In the genomic region with DNA sequence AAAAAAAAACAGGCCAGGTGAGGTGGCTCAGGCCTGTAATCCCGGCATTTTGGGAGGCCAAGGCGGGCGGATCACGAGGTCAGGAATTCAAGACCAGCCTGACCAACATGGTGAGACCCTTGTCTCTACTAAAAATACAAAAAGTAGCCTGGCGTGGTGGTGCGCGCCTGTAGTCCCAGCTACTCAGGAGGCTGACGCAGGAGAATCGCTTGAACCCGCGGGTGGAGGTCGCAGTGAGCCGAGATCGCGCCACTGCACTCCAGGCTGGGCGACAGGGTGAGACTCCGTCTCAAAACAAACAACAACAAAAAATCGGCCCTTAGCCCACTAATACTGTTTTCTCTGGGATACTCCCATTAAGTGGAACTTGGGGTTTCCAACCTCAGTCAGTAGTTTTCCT, we compare ENCODE assay signal across 8 cellular contexts. TPM values are rescaled to one million over a fixed set of nuclear protein-coding genes. Genes with fewer than 3 reads are reported as not detected.
DNase-seq lines count a peak whose midpoint lies in the region; TF ChIP-seq lines count a peak whose summit lies in the region.
"Not testable (repeated sequence)": the region's sequence is repeated elsewhere in the genome, so short reads cannot be mapped to it uniquely, and the experiment has no call there.

No MANE protein-coding gene starts in this region.

- CTCF ChIA-PET in CD4-positive, alpha-beta memory T cell (lab: Charles Lee; ENCODE audit: partially characterized antibody) = interaction anchor here (0.7 to 12.0 kb wide), 4 partner anchors 10 to 703 kb away, joined by 3 to 108 read pairs (median 8); a partner anchor contains a TSS

- peak overlapping the region; percentile 96 for H3K4me2 ChIP-seq in parathyroid adenoma (ENCODE audit: low read length)

- H3K27ac Mint-ChIP-seq in CD4-positive, alpha-beta memory T cell = peak overlapping the region in 3 of 7 donors; percentile 87 to 98 (median 98)

- H3K9me3 Mint-ChIP-seq in CD4-positive, alpha-beta memory T cell = not testable (repeated sequence)

- POLR2A ChIA-PET in CD4-positive, alpha-beta memory T cell (lab: Charles Lee; ENCODE audit: partially characterized antibody) = interaction anchor here (2.1 kb wide), 1 partner anchor 125 kb away, joined by 11 read pairs; a partner anchor contains a TSS

- H3K4me3 ChIP-seq in CD4-positive, alpha-beta memory T cell (ENCODE audit: low read length in 2 of 2) = not testable (repeated sequence)
- H3K4me3 ChIP-seq in Jurkat, Clone E6-1 (ENCODE audit: low read length) = peak overlapping the region; percentile 77
- peak overlapping the region; percentile 60 for H3K4me3 ChIP-seq in WERI-Rb-1 (ENCODE audit: low read depth, low read length)
- H3K4me3 ChIP-seq in astrocyte of the cerebellum (ENCODE audit: low read depth, low read length) = peak overlapping the region; percentile 90
- H3K4me3 ChIP-seq in esophagus squamous epithelium = peak overlapping the region in 3 of 4 donors; percentile 88 to 96 (median 95)
- H3K4me3 ChIP-seq in liver (ENCODE audit: low read depth in 1 of 3, low read length in 3 of 3) = peak overlapping the region; percentile 93 to 99 (median 98)
- peak overlapping the region; percentile 89 for H3K4me3 ChIP-seq in parathyroid adenoma (ENCODE audit: low read depth, low read length)
- peak overlapping the region in 3 of 4 donors; percentile 79 to 99 (median 81) for H3K4me3 ChIP-seq in tibial nerve

- TF ChIP-seq CTCF in WERI-Rb-1 (IDR thresholded peaks at IDR 0.05; ENCODE audit: low read depth, low read length); astrocyte of the cerebellum (IDR thresholded peaks at IDR 0.05; ENCODE audit: low read depth, low read length, missing control alignments); esophagus squamous epithelium (IDR thresholded peaks at IDR 0.05); liver (IDR thresholded peaks at IDR 0.05; ENCODE audit: low read depth, low read length, missing input control); parathyroid adenoma (IDR thresholded peaks at IDR 0.05); tibial nerve (IDR thresholded peaks at IDR 0.05): not testable (repeated sequence)

- 93 to 97% methylated on average over 12 to 18 of the region's 18 CpGs for WGBS in esophagus squamous epithelium, 2 donors
- WGBS in liver = 78% methylated on average over 17 of the region's 18 CpGs
- WGBS in tibial nerve, 2 donors = 85 to 88% methylated on average over 18 of the region's 18 CpGs

- not testable (repeated sequence) for H3K27ac ChIP-seq in CD4-positive, alpha-beta memory T cell (ENCODE audit: low read depth, low read length); WERI-Rb-1; esophagus squamous epithelium; parathyroid adenoma; tibial nerve
- H3K27ac ChIP-seq in liver (ENCODE audit: low read depth in 1 of 2, low read length in 2 of 2) = peak overlapping the region in 1 of 2 donors; percentile 81

- not testable (repeated sequence) for H3K27me3 ChIP-seq in CD4-positive, alpha-beta memory T cell (ENCODE audit: insufficient read depth, low read length); WERI-Rb-1 (ENCODE audit: insufficient read depth, low read depth, severe bottlenecking); esophagus squamous epithelium; liver (ENCODE audit: control insufficient read depth in 4 of 4, insufficient read depth in 4 of 4, low read length in 3 of 4); parathyroid adenoma (ENCODE audit: control insufficient read depth, insufficient read depth, low read length); tibial nerve

- not testable (repeated sequence) for TF ChIP-seq RAD21 in liver (IDR thresholded peaks at IDR 0.05)

- not testable (repeated sequence) for H3K27me3 Mint-ChIP-seq in CD4-positive, alpha-beta memory T cell

- peaks cover 32 to 66% (median 48%) of the 10 kb centered on the region in 4 donors for H3K4me1 Mint-ChIP-seq in CD4-positive, alpha-beta memory T cell

- not testable (repeated sequence) for H3K36me3 ChIP-seq in CD4-positive, alpha-beta memory T cell (ENCODE audit: insufficient read depth, low read length); parathyroid adenoma (ENCODE audit: control insufficient read depth, insufficient read depth, low read length)
- H3K36me3 ChIP-seq in WERI-Rb-1 = peaks cover 41% of the 10 kb centered on the region
- H3K36me3 ChIP-seq in esophagus squamous epithelium = peaks cover 0 to 34% (median 0%) of the 10 kb centered on the region in 3 donors
- peaks cover 1 to 25% (median 15%) of the 10 kb centered on the region in 4 donors for H3K36me3 ChIP-seq in liver (ENCODE audit: control insufficient read depth in 4 of 4, insufficient read depth in 3 of 4, low read depth in 1 of 4, low read length in 3 of 4)
- peaks cover 0 to 22% (median 3%) of the 10 kb centered on the region in 3 donors for H3K36me3 ChIP-seq in tibial nerve

- peaks cover 3 to 24% of the 10 kb centered on the region in 2 donors for H3K36me3 Mint-ChIP-seq in CD4-positive, alpha-beta memory T cell

- H3K79me2 ChIP-seq in parathyroid adenoma = not testable (repeated sequence)

- peaks cover 21% of the 10 kb centered on the region for H3K4me1 ChIP-seq in CD4-positive, alpha-beta memory T cell (ENCODE audit: insufficient read depth, low read length)
- H3K4me1 ChIP-seq in esophagus squamous epithelium (peaks cover 3 to 31% (median 13%) of the 10 kb centered on the region in 3 donors), liver (ENCODE audit: control insufficient read depth in 4 of 4, insufficient read depth in 4 of 4, low read length in 3 of 4) (peaks cover 15 to 26% (median 19%) of the 10 kb centered on the region in 4 donors), tibial nerve (peaks cover 0 to 26% (median 4%) of the 10 kb centered on the region in 4 donors)
- not testable (repeated sequence) for H3K4me1 ChIP-seq in parathyroid adenoma

- H3K9ac ChIP-seq in liver (ENCODE audit: low read depth in 1 of 2, low read length in 2 of 2) = peak overlapping the region; percentile 82 to 94
- H3K9ac ChIP-seq in parathyroid adenoma = not testable (repeated sequence)

- DNase-seq in CD4-positive, alpha-beta memory T cell; Jurkat, Clone E6-1 (ENCODE audit: low read depth, low spot score); WERI-Rb-1; astrocyte of the cerebellum (ENCODE audit: low read depth); esophagus squamous epithelium (lab: John Stamatoyannopoulos, UW); tibial nerve (ENCODE audit: low spot score in 2 of 2): not testable (repeated sequence)

- peak overlapping the region; percentile 96 to 99 (median 98) for H3K4me3 Mint-ChIP-seq in CD4-positive, alpha-beta memory T cell

- intact Hi-C loops in CD4-positive, alpha-beta memory T cell (cut with micrococcal nuclease) = loop anchor here (2.0 to 5.0 kb wide), 2 partner anchors 665 to 1035 kb away; a partner anchor contains a TSS
- intact Hi-C loops in esophagus squamous epithelium (cut with DNase I) = loop anchor here (10.0 kb wide), 1 partner anchor 127 kb away; a partner anchor contains a TSS

- TF ChIP-seq POLR2A in esophagus squamous epithelium (IDR thresholded peaks at IDR 0.05); tibial nerve (IDR thresholded peaks at IDR 0.05): not testable (repeated sequence)

- not testable (repeated sequence) for H3K9me3 ChIP-seq in CD4-positive, alpha-beta memory T cell (ENCODE audit: control insufficient read depth in 1 of 2, low read length in 2 of 2); WERI-Rb-1 (ENCODE audit: severe bottlenecking); esophagus squamous epithelium; liver (ENCODE audit: control insufficient read depth in 4 of 4, low read length in 3 of 4); parathyroid adenoma (ENCODE audit: control insufficient read depth, low read length); tibial nerve

- in situ Hi-C loops in astrocyte of the cerebellum (cut with HindIII; ENCODE audit: low sequenced_read_pairs) = not testable (repeated sequence)

- H2AFZ ChIP-seq in parathyroid adenoma = not testable (repeated sequence)

- not testable (repeated sequence) for TF ChIP-seq EP300 in tibial nerve (IDR thresholded peaks at IDR 0.05)

RNA-seq across cellular contexts. Expression of a gene that starts 1.1 kb away (rescaled TPM):
- 10 to 100 TPM; 35.9 to 39.9 TPM for total RNA-seq in CD4-positive, alpha-beta memory T cell
- polyA plus RNA-seq in CD4-positive, alpha-beta memory T cell = 1 to 10 TPM; 2.3 to 8.4 TPM
- 23.3 TPM for polyA plus RNA-seq in Jurkat, Clone E6-1 (2012; ENCODE audit: insufficient read depth, insufficient read length)
- total RNA-seq in esophagus squamous epithelium = 10 to 100 TPM; 10.9 to 20.6 (median 16.9) TPM
- total RNA-seq in liver = 10 to 100 TPM; 21.8 to 61.1 TPM
- 10 to 100 TPM; 14.7 to 30.3 TPM for polyA plus RNA-seq in liver
- total RNA-seq in tibial nerve = 10 to 100 TPM; 12.3 to 26.2 (median 18.6) TPM

RNA-seq across cellular contexts. Expression of a gene that starts 1.2 kb away (rescaled TPM):
- total RNA-seq in CD4-positive, alpha-beta memory T cell = 1 to 10 TPM; 5.0 to 5.2 TPM
- polyA plus RNA-seq in CD4-positive, alpha-beta memory T cell = 1 to 10 TPM; 2.0 to 2.1 TPM
- polyA plus RNA-seq in Jurkat, Clone E6-1 (2012; ENCODE audit: insufficient read depth, insufficient read length) = 4.4 TPM
- total RNA-seq in esophagus squamous epithelium (1 to 10 TPM in 2 of 4 donors, under 1 TPM in 2; 0.57 to 3.1 (median 0.91) TPM), liver (1 to 10 TPM; 1.9 to 5.5 TPM), tibial nerve (1 to 10 TPM; 2.2 to 4.2 (median 3.0) TPM)
- polyA plus RNA-seq in liver = 1 to 10 TPM; 1.9 to 2.8 TPM
